In genomic region chr9:98871456-98872065, GRCh38 we compare ENCODE assay signal across 19 cellular contexts.
DNase-seq lines count a peak whose midpoint lies in the region; ATAC-seq, FAIRE-seq and TF ChIP-seq lines count a peak whose summit lies in the region.
"Had no signal": no experiment of that assay in that cellular context is flagged by ENCODE, and none has a peak within 500 bp of the region (broad histone marks: within the 10 kb centered on the region; RNA-seq: fewer than 3 reads in every experiment).

No MANE protein-coding gene starts in this region.

- H3K9me1 ChIP-seq in IMR-90 (ENCODE audit: insufficient read depth, low read length) (peaks cover 12% of the 10 kb centered on the region), K562 (ENCODE audit: control insufficient read depth, insufficient read depth, low read length) (no peaks in the 10 kb centered on the region)

- H3K27ac Mint-ChIP-seq in CD14-positive monocyte, result peak overlapping the region in 1 of 7 donors; percentile 37
- H3K27ac Mint-ChIP-seq: CD8-positive, alpha-beta T cell; GM23338; H9 had no signal

- no peak overlapping the region for H4K8ac ChIP-seq in IMR-90 (ENCODE audit: low read depth in 2 of 2, low read length in 2 of 2)
- H4K8ac ChIP-seq in neuronal stem cell (ENCODE audit: low read depth, low read length), result no peak overlapping the region

- H3K9ac ChIP-seq in IMR-90 (ENCODE audit: low read depth, low read length) (no peak overlapping the region), K562 (ENCODE audit: insufficient read depth in 1 of 2, low read depth in 2 of 2, low read length in 2 of 2) (no peak overlapping the region), neuronal stem cell (ENCODE audit: low read depth, low read length, poor library complexity) (no peak overlapping the region)

- H3K4me1 Mint-ChIP-seq in CD14-positive monocyte, result peaks cover 51% of the 10 kb centered on the region
- H3K4me1 Mint-ChIP-seq: CD4-positive, CD25-positive, alpha-beta regulatory T cell; GM23338; H9 had no signal

- H3K9me3 ChIP-seq in IMR-90 (ENCODE audit: control insufficient read depth, insufficient read depth, low read length), result peaks cover 3% of the 10 kb centered on the region
- peaks cover 4% of the 10 kb centered on the region; the same call in 1 of the 2 replicates for H3K9me3 ChIP-seq in K562 (replicated peaks; ENCODE audit: control insufficient read depth, insufficient read depth, low read depth, low read length)
- no peaks in the 10 kb centered on the region for H3K9me3 ChIP-seq in neuronal stem cell (replicated peaks in 1 of 2; ENCODE audit: control insufficient read depth in 2 of 2, insufficient read depth in 1 of 2, low read depth in 1 of 2, low read length in 2 of 2)
- H3K9me3 ChIP-seq: Caco-2 had no signal

- WGBS in IMR-90 (ENCODE audit: extremely low coverage in 2 of 2, insufficient read length in 1 of 2), 2 experiments, result 71% methylated on average over 7 of the region's 9 CpGs; no CpG with 5 or more reads in 1 of the 2 experiments
- 71% methylated on average over 9 of the region's 9 CpGs for WGBS in K562 (ENCODE audit: insufficient coverage, low coverage, missing lambda C conversion rate)
- WGBS in neuronal stem cell (ENCODE audit: extremely low coverage in 2 of 2, insufficient read length in 2 of 2, insufficient replicate concordance in 1 of 2), 2 donors, result no CpG with 5 or more reads among the region's 9 CpGs

- no peaks in the 10 kb centered on the region for H3K79me1 ChIP-seq in IMR-90 (ENCODE audit: low read depth in 1 of 2, low read length in 2 of 2)
- no peaks in the 10 kb centered on the region for H3K79me1 ChIP-seq in neuronal stem cell (ENCODE audit: low read depth, low read length)

- in situ Hi-C loops in IMR-90 (cut with MboI; ENCODE audit: low sequenced_read_pairs), result loop anchor here (25.0 kb wide), 1 partner anchor 966 kb away; no protein-coding TSS in a partner anchor
- in situ Hi-C loops in K562 (cut with MboI), result no loop called here

- no peak overlapping the region for H2BK5ac ChIP-seq in IMR-90 (ENCODE audit: low read depth, low read length, poor library complexity, severe bottlenecking)
- H2BK5ac ChIP-seq in neuronal stem cell (ENCODE audit: low read length), result no peak overlapping the region

- no TSS peak for BruUV-seq in IMR-90 (replicated peaks; lab: Mats Ljungman, UMichigan)
- BruUV-seq in K562 (replicated peaks; lab: Mats Ljungman, UMichigan), result no TSS peak

- H3K4me1 ChIP-seq in IMR-90 (ENCODE audit: control insufficient read depth, insufficient read depth, low read length) (peaks cover 13% of the 10 kb centered on the region), K562 (replicated peaks in 1 of 2; ENCODE audit: control insufficient read depth in 2 of 2, insufficient read depth in 2 of 2, low read length in 2 of 2) (peaks cover 0 to 27% of the 10 kb centered on the region in 2 experiments; a peak in 3 of 5 replicates), neuronal stem cell (ENCODE audit: control insufficient read depth in 2 of 2, insufficient read depth in 1 of 2, low read depth in 1 of 2, low read length in 2 of 2) (no peaks in the 10 kb centered on the region)
- H3K4me1 ChIP-seq: Caco-2 had no signal

- ATAC-seq in IMR-90 (ENCODE audit: low read depth) (no peak), K562 (no peak), left lobe of liver (no peak), GM21717 (IDR thresholded peaks at IDR 0.05; ENCODE audit: unreplicated experiment) (no peak)
- ATAC-seq: CD8-positive, alpha-beta T cell; GM23338; HCT116 had no signal

- H3K27me3 Mint-ChIP-seq in CD14-positive monocyte (ENCODE audit: low read depth in 3 of 3), result peaks cover 1 to 6% (median 3%) of the 10 kb centered on the region in 3 donors

- H3K4me3 Mint-ChIP-seq in CD14-positive monocyte, result no peak overlapping the region
- H3K4me3 Mint-ChIP-seq: CD4-positive, CD25-positive, alpha-beta regulatory T cell; CD8-positive, alpha-beta T cell; GM23338; H9 had no signal

- no peaks in the 10 kb centered on the region for H3K36me3 Mint-ChIP-seq in CD14-positive monocyte
- H3K36me3 Mint-ChIP-seq: CD4-positive, CD25-positive, alpha-beta regulatory T cell; CD8-positive, alpha-beta T cell had no signal

- H4K91ac ChIP-seq in IMR-90 (ENCODE audit: insufficient read depth, low read depth, low read length) (peak overlapping the region; percentile 5; the same call in 1 of the 2 replicates), neuronal stem cell (ENCODE audit: low read depth, low read length, poor library complexity) (no peak overlapping the region)

- no peak for TF ChIP-seq CTCF in IMR-90 (conservative IDR thresholded peaks at IDR 0.05; ENCODE audit: low read depth, low read length)
- TF ChIP-seq CTCF in K562 (IDR thresholded peaks at IDR 0.05 in 2 of 3, conservative IDR thresholded peaks at IDR 0.05 in 1 of 3; ENCODE audit: insufficient read depth in 2 of 3, low read depth in 1 of 3, low read length in 3 of 3), result no peak
- TF ChIP-seq CTCF in CD14-positive monocyte (IDR thresholded peaks at IDR 0.05), result no peak

- H3K27ac ChIP-seq in IMR-90 (ENCODE audit: insufficient read depth, low read length), result no peak overlapping the region
- H3K27ac ChIP-seq in K562 (ENCODE audit: extremely low read depth, low read depth, low read length), result no peak overlapping the region
- H3K27ac ChIP-seq in neuronal stem cell (replicated peaks; ENCODE audit: low read length), result no peak overlapping the region

- CTCF ChIA-PET in IMR-90 (lab: Yijun Ruan, JAX), result interaction anchor here (0.9 to 1.4 kb wide), 2 partner anchors 92 to 126 kb away, joined by 3 to 4 read pairs; no protein-coding TSS in a partner anchor
- CTCF ChIA-PET in K562 (lab: Yijun Ruan, JAX; ENCODE audit: low intra/inter-chr PET ratio), result no interaction called here

- dilution Hi-C loops in IMR-90 (cut with HindIII; ENCODE audit: low sequenced_read_pairs, unreplicated experiment), result no loop called here

- peaks cover 0 to 4% (median 0%) of the 10 kb centered on the region in 7 donors for H3K9me3 Mint-ChIP-seq in CD14-positive monocyte
- H3K9me3 Mint-ChIP-seq: CD8-positive, alpha-beta T cell had no signal

- POLR2A ChIA-PET in IMR-90 (lab: Charles Lee; ENCODE audit: unreplicated experiment) (no interaction called here), K562 (lab: Yijun Ruan, JAX) (interaction anchor here (0.6 to 1.5 kb wide), 2 partner anchors 22 to 61 kb away, joined by 3 read pairs; no protein-coding TSS in a partner anchor)

- H2BK12ac ChIP-seq in neuronal stem cell (ENCODE audit: low read length), result no peak overlapping the region

- H2AFZ ChIP-seq in IMR-90 (replicated peaks; ENCODE audit: low read length, poor library complexity), result no peak overlapping the region
- peak overlapping the region; percentile 68 for H2AFZ ChIP-seq in K562 (ENCODE audit: low read depth, low read length)
- no peak overlapping the region for H2AFZ ChIP-seq in neuronal stem cell (ENCODE audit: low read length)
- H2AFZ ChIP-seq: GM23338 had no signal

- H3K4me2 ChIP-seq in IMR-90 (ENCODE audit: low read depth, low read length) (no peak overlapping the region), K562 (ENCODE audit: insufficient read depth, low read length) (no peak overlapping the region), neuronal stem cell (ENCODE audit: insufficient read depth, low read length, poor library complexity, severe bottlenecking) (no peak overlapping the region)
- H3K4me2 ChIP-seq: GM23338 had no signal

- no peak overlapping the region for H4K5ac ChIP-seq in IMR-90 (ENCODE audit: low read depth, low read length)

- H3K4me3 ChIP-seq in IMR-90 (ENCODE audit: insufficient read depth, low read depth, low read length) (no peak overlapping the region), K562 (no peak overlapping the region), neuronal stem cell (ENCODE audit: low read length in 2 of 2) (no peak overlapping the region)
- H3K4me3 ChIP-seq: GM23338 had no signal

- no peak for TF ChIP-seq POLR2A in IMR-90 (IDR thresholded peaks at IDR 0.05; ENCODE audit: low read depth, low read length)
- no peak for TF ChIP-seq POLR2A in K562 (conservative IDR thresholded peaks at IDR 0.05)

- H3K23ac ChIP-seq in IMR-90 (ENCODE audit: low read depth, low read length) (no peak overlapping the region), neuronal stem cell (ENCODE audit: low read depth, low read length, poor library complexity) (peak overlapping the region; percentile 11)

- no peak overlapping the region for H3K18ac ChIP-seq in IMR-90 (ENCODE audit: low read depth, low read length)
- peak overlapping the region; percentile 46 for H3K18ac ChIP-seq in neuronal stem cell (ENCODE audit: low read length)

- H3K27me3 ChIP-seq in IMR-90 (ENCODE audit: control insufficient read depth, insufficient read depth, low read length) (no peaks in the 10 kb centered on the region), K562 (ENCODE audit: control insufficient read depth in 2 of 2, insufficient read depth in 2 of 2, low read length in 2 of 2) (no peaks in the 10 kb centered on the region), neuronal stem cell (ENCODE audit: control insufficient read depth in 3 of 3, insufficient read depth in 3 of 3, low read depth in 1 of 3, low read length in 3 of 3) (no peaks in the 10 kb centered on the region)

- no peak for TF ChIP-seq EP300 in K562 (IDR thresholded peaks at IDR 0.05; ENCODE audit: low read length)

- H2BK120ac ChIP-seq in IMR-90 (ENCODE audit: low read depth, low read length) (peak overlapping the region; percentile 56), neuronal stem cell (ENCODE audit: low read depth, low read length) (no peak overlapping the region)

- H3K14ac ChIP-seq in IMR-90 (replicated peaks; ENCODE audit: low read depth, low read length) (no peak overlapping the region), neuronal stem cell (ENCODE audit: low read length) (no peak overlapping the region)

- TF ChIP-seq RAD21 in IMR-90 (IDR thresholded peaks at IDR 0.05; ENCODE audit: low read length), result no peak
- no peak for TF ChIP-seq RAD21 in K562 (CRISPR knock-in tag; conservative IDR thresholded peaks at IDR 0.05 in 1 of 2, IDR thresholded peaks at IDR 0.05 in 1 of 2)

- H2BK15ac ChIP-seq in IMR-90 (ENCODE audit: low read depth, low read length) (no peak overlapping the region; the same call in 2 of the 3 replicates), neuronal stem cell (ENCODE audit: low read length) (no peak overlapping the region)

- H3K79me2 ChIP-seq in K562 (ENCODE audit: control insufficient read depth, insufficient read depth, low read length), result no peaks in the 10 kb centered on the region

- H4K20me1 ChIP-seq in IMR-90 (ENCODE audit: insufficient read depth, low read length) (no peaks in the 10 kb centered on the region), K562 (replicated peaks; ENCODE audit: control insufficient read depth, insufficient read depth, low read length) (no peaks in the 10 kb centered on the region)

- no peak overlapping the region for H2AK9ac ChIP-seq in IMR-90 (replicated peaks; ENCODE audit: low read depth, low read length, poor library complexity)

- H3K36me3 ChIP-seq in IMR-90 (ENCODE audit: control insufficient read depth, insufficient read depth, low read length) (no peaks in the 10 kb centered on the region), K562 (ENCODE audit: control insufficient read depth, insufficient read depth, low read length) (no peaks in the 10 kb centered on the region), neuronal stem cell (replicated peaks in 1 of 2; ENCODE audit: control insufficient read depth in 2 of 2, insufficient read depth in 2 of 2, low read length in 2 of 2) (no peaks in the 10 kb centered on the region)

- intact Hi-C loops in IMR-90 (cut with micrococcal nuclease), result no loop called here
- intact Hi-C loops in K562 (cut with micrococcal nuclease), result no loop called here
- intact Hi-C loops in CD14-positive monocyte (cut with micrococcal nuclease), result no loop called here

- no peak overlapping the region for H3K56ac ChIP-seq in IMR-90 (ENCODE audit: extremely low read depth, insufficient read depth, low read length)

- H2BK20ac ChIP-seq in IMR-90 (ENCODE audit: low read depth, low read length), result peak overlapping the region; percentile 62; the same call in 1 of the 2 replicates

- H2AK5ac ChIP-seq in IMR-90 (ENCODE audit: low read depth, low read length), result peak overlapping the region; percentile 27; the same call in 1 of the 2 replicates
- H2AK5ac ChIP-seq in neuronal stem cell (ENCODE audit: low read depth, low read length), result no peak overlapping the region

- no peak for DNase-seq in IMR-90
- DNase-seq in K562 (ENCODE audit: extremely low read depth in 1 of 4, low spot score in 3 of 4), result no peak
- DNase-seq in left lobe of liver (ENCODE audit: low spot score), result peak; percentile 19
- DNase-seq in neuronal stem cell (ENCODE audit: low spot score), result no peak
- no peak for DNase-seq in medulla oblongata (ENCODE audit: extremely low spot score)
- DNase-seq in CD14-positive monocyte (ENCODE audit: low spot score), result no peak
- DNase-seq: 8988T; C1 segment of cervical spinal cord; Caco-2; CD4-positive, CD25-positive, alpha-beta regulatory T cell; CD8-positive, alpha-beta T cell; DMS153; DND-41; H9 had no signal

- H3K4ac ChIP-seq in IMR-90 (ENCODE audit: low read depth, low read length), result 0 out of 2 replicates have a peak overlapping the region, but pooled peaks have one; percentile 17
- H3K4ac ChIP-seq in neuronal stem cell (ENCODE audit: low read length), result no peak overlapping the region

- no peak for FAIRE-seq in K562 (lab: Jason Lieb, UNC)
- FAIRE-seq: G401.6, GM12892 had no signal
